17 cellular contexts compared by ENCODE assay signal in genomic region chr9:136318769-136319241, GRCh38. TPM values are rescaled to one million over a fixed set of nuclear protein-coding genes. Genes with fewer than 3 reads are reported as not detected.
"Had no signal": no experiment of that assay in that cellular context is flagged by ENCODE, and none has a peak within 500 bp of the region (broad histone marks: within the 10 kb centered on the region; RNA-seq: fewer than 3 reads in every experiment).

No MANE protein-coding gene starts in this region.

- H3K4me3 ChIP-seq: Peyer's patch had no signal

- H3K4me1 ChIP-seq: Peyer's patch had no signal

- ATAC-seq: activated CD4-positive, CD25-positive, alpha-beta regulatory T cell treated with anti-CD3 and anti-CD28 coated beads, Interleukin-2, amount 50 U/mL, for 24 hours; activated CD8-positive, alpha-beta T cell treated with anti-CD3 and anti-CD28 coated beads, Interleukin-2, amount 10 ng/mL, durations not matched to agents 7 days and 5 days had no signal

- DNase-seq: activated CD4-positive, alpha-beta T cell treated with anti-CD3 and anti-CD28 coated beads for 4 hours; activated CD8-positive, alpha-beta memory T cell treated with anti-CD3 and anti-CD28 coated beads, Interleukin-2, amount 50 U/mL, for 48 hours; activated CD8-positive, alpha-beta T cell treated with anti-CD3 and anti-CD28 coated beads, Interleukin-2, amount 10 ng/mL, durations not matched to agents 7 days and 5 days; activated naive CD4-positive, alpha-beta T cell; activated T-cell treated with anti-CD3 and anti-CD28 coated beads, Interleukin-2, amount 50 U/mL, for 1 hour; amygdala; NCI-H1048; NCI-H146; NCI-H187 treated with DMSO at 0.1 percent for 48 hours; NCI-H2081 treated with DMSO at 0.1 percent for 48 hours; NCI-H446; Peyer's patch; SHP77 treated with DMSO at 0.1 percent for 48 hours had no signal

- H3K27ac ChIP-seq: Peyer's patch had no signal

- H3K36me3 ChIP-seq: Peyer's patch had no signal

RNA-seq across cellular contexts. Expression of gene CCDC187, which starts 14.9 kb away (rescaled TPM):
- total RNA-seq: activated CD8-positive, alpha-beta T cell treated with anti-CD3 and anti-CD28 coated beads, Interleukin-2, amount 10 ng/mL, durations not matched to agents 7 days and 5 days; LHCN-M2; M059J; SK-MEL-5 had no signal

RNA-seq across cellular contexts. Expression of gene CARD9, which starts 54.7 kb away (rescaled TPM):
- total RNA-seq: SK-MEL-5 had no signal
